Comparison of ENCODE assay signal across 8 cellular contexts in the genomic region with DNA sequence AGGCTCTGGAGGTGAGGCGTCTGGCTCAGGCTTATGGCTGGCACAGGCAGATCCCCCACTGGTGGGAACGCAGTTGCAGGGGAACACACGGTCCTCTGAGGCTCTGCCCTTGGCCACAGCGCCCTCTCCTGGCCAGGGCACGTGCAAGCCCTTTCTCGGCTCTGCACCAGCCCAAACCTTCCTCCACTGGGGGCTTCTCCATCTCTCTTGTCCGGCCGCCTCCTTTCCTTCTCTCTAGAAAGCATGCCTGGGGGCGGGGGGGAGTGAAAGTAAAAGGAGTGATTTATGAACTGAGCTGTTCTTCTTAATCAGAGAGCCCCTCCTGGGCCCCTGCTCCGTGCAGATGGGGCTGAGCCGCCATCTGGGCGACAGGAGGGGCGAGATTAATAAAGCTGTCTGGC. TPM values are rescaled to one million over a fixed set of nuclear protein-coding genes. Genes with fewer than 3 reads are reported as not detected.
DNase-seq lines count a peak whose midpoint lies in the region; ATAC-seq and TF ChIP-seq lines count a peak whose summit lies in the region.

No MANE protein-coding gene starts in this region.

- peak; percentile 71 to 79 for TF ChIP-seq RAD21 in liver (IDR thresholded peaks at IDR 0.05)

- H3K9ac ChIP-seq in liver (ENCODE audit: low read depth in 1 of 2, low read length in 2 of 2): no peak overlapping the region

- no peaks in the 10 kb centered on the region for H3K36me3 ChIP-seq in liver (ENCODE audit: control insufficient read depth in 4 of 4, insufficient read depth in 3 of 4, low read depth in 1 of 4, low read length in 3 of 4)

- no peak overlapping the region for H3K4me3 ChIP-seq in liver (ENCODE audit: low read depth in 1 of 3, low read length in 3 of 3)

- H3K27ac ChIP-seq in liver (ENCODE audit: low read depth in 1 of 2, low read length in 2 of 2): no peak overlapping the region

- no peaks in the 10 kb centered on the region for H3K4me1 ChIP-seq in liver (ENCODE audit: control insufficient read depth in 4 of 4, insufficient read depth in 4 of 4, low read length in 3 of 4)

- H3K9me3 ChIP-seq in liver (ENCODE audit: control insufficient read depth in 4 of 4, low read length in 3 of 4): peaks cover 0 to 3% (median under 1%) of the 10 kb centered on the region in 4 donors

- peak; percentile 81 for ATAC-seq in GM19351 (IDR thresholded peaks at IDR 0.05; ENCODE audit: unreplicated experiment)
- ATAC-seq in HG03175 (IDR thresholded peaks at IDR 0.05; ENCODE audit: unreplicated experiment): no peak

- peak; percentile 54 for TF ChIP-seq CTCF in liver (IDR thresholded peaks at IDR 0.05; ENCODE audit: low read depth, low read length, missing input control)

- WGBS in liver: 44% methylated on average over 13 of the region's 13 CpGs

- peak; percentile 81 for DNase-seq in Ammon's horn (ENCODE audit: low spot score)
- DNase-seq in NCI-H2196 treated with DMSO at 0.1 percent for 48 hours (lab: John Stamatoyannopoulos, UW; ENCODE audit: unreplicated experiment): peak; percentile 22
- DNase-seq in activated CD4-positive, alpha-beta T cell treated with anti-CD3 and anti-CD28 coated beads for 24 hours (ENCODE audit: low read depth in 2 of 2): peak; percentile 44 to 57
- peak; percentile 80 for DNase-seq in cerebellar cortex (ENCODE audit: low spot score)
- DNase-seq in stimulated activated CD8-positive, alpha-beta memory T cell treated with anti-CD3 and anti-CD28 coated beads, Interleukin-12 subunit alpha, Interleukin-12 subunit beta, amount 100 ng/mL, for 1 hour (ENCODE audit: low read depth): peak; percentile 47

- no peaks in the 10 kb centered on the region for H3K27me3 ChIP-seq in liver (ENCODE audit: control insufficient read depth in 4 of 4, insufficient read depth in 4 of 4, low read length in 3 of 4)

TF ChIP-seq in liver, 16 proteins besides CTCF, POLR2A, EP300 and RAD21:
- TF ChIP-seq YY1 (IDR thresholded peaks at IDR 0.05) (no peak), JUND (IDR thresholded peaks at IDR 0.05) (no peak), NR2F2 (IDR thresholded peaks at IDR 0.05) (no peak), SP1 (IDR thresholded peaks at IDR 0.05) (no peak), RXRA (IDR thresholded peaks at IDR 0.05) (no peak), GABPA (IDR thresholded peaks at IDR 0.05 in 1 of 2, conservative IDR thresholded peaks at IDR 0.05 in 1 of 2) (no peak), FOXA1 (IDR thresholded peaks at IDR 0.05) (no peak), EGR1 (IDR thresholded peaks at IDR 0.05; ENCODE audit: low read depth in 2 of 2) (no peak), HNF4G (IDR thresholded peaks at IDR 0.05) (no peak), FOXA2 (IDR thresholded peaks at IDR 0.05) (no peak), HNF4A (conservative IDR thresholded peaks at IDR 0.05) (no peak), TAF1 (conservative IDR thresholded peaks at IDR 0.05) (no peak)
- TF ChIP-seq, protein P1, sequence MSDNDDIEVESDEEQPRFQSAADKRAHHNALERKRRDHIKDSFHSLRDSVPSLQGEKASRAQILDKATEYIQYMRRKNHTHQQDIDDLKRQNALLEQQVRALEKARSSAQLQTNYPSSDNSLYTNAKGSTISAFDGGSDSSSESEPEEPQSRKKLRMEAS (IDR thresholded peaks at IDR 0.05): no peak
- TF ChIP-seq, protein P2, sequence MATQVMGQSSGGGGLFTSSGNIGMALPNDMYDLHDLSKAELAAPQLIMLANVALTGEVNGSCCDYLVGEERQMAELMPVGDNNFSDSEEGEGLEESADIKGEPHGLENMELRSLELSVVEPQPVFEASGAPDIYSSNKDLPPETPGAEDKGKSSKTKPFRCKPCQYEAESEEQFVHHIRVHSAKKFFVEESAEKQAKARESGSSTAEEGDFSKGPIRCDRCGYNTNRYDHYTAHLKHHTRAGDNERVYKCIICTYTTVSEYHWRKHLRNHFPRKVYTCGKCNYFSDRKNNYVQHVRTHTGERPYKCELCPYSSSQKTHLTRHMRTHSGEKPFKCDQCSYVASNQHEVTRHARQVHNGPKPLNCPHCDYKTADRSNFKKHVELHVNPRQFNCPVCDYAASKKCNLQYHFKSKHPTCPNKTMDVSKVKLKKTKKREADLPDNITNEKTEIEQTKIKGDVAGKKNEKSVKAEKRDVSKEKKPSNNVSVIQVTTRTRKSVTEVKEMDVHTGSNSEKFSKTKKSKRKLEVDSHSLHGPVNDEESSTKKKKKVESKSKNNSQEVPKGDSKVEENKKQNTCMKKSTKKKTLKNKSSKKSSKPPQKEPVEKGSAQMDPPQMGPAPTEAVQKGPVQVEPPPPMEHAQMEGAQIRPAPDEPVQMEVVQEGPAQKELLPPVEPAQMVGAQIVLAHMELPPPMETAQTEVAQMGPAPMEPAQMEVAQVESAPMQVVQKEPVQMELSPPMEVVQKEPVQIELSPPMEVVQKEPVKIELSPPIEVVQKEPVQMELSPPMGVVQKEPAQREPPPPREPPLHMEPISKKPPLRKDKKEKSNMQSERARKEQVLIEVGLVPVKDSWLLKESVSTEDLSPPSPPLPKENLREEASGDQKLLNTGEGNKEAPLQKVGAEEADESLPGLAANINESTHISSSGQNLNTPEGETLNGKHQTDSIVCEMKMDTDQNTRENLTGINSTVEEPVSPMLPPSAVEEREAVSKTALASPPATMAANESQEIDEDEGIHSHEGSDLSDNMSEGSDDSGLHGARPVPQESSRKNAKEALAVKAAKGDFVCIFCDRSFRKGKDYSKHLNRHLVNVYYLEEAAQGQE (IDR thresholded peaks at IDR 0.05): no peak
- TF ChIP-seq, protein P3, sequence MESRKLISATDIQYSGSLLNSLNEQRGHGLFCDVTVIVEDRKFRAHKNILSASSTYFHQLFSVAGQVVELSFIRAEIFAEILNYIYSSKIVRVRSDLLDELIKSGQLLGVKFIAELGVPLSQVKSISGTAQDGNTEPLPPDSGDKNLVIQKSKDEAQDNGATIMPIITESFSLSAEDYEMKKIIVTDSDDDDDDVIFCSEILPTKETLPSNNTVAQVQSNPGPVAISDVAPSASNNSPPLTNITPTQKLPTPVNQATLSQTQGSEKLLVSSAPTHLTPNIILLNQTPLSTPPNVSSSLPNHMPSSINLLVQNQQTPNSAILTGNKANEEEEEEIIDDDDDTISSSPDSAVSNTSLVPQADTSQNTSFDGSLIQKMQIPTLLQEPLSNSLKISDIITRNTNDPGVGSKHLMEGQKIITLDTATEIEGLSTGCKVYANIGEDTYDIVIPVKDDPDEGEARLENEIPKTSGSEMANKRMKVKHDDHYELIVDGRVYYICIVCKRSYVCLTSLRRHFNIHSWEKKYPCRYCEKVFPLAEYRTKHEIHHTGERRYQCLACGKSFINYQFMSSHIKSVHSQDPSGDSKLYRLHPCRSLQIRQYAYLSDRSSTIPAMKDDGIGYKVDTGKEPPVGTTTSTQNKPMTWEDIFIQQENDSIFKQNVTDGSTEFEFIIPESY (IDR thresholded peaks at IDR 0.05): no peak
- TF ChIP-seq, protein P4, sequence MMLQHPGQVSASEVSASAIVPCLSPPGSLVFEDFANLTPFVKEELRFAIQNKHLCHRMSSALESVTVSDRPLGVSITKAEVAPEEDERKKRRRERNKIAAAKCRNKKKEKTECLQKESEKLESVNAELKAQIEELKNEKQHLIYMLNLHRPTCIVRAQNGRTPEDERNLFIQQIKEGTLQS (IDR thresholded peaks at IDR 0.05): no peak

RNA-seq across cellular contexts. Expression of a gene that starts 56.5 kb away (rescaled TPM):
- 1 to 10 TPM; 7.7 to 9.0 TPM for total RNA-seq in liver
- 10 to 100 TPM in 1 of 2 donors, 1 to 10 TPM in 1; 3.6 to 16.0 TPM for polyA plus RNA-seq in liver

Comparison
In these comparisons a context has a peak if more than half of its experiments do, and no peak if none do; other contexts are left out.
1. DNase-seq: peak in every context shown above with its lines; median percentile 81 in Ammon's horn; 80 in cerebellar cortex; 50 in activated CD4-positive, alpha-beta T cell treated with anti-CD3 and anti-CD28 coated beads for 24 hours; 47 in stimulated activated CD8-positive, alpha-beta memory T cell treated with anti-CD3 and anti-CD28 coated beads, Interleukin-12 subunit alpha, Interleukin-12 subunit beta, amount 100 ng/mL, for 1 hour; 22 in NCI-H2196 treated with DMSO at 0.1 percent for 48 hours.